ENCODE assay signal across 15 cellular contexts in genomic region chr5:61993446-61994017, GRCh38.
"Had no signal": no experiment of that assay in that cellular context is flagged by ENCODE, and none has a peak within 500 bp of the region (broad histone marks: within the 10 kb centered on the region; RNA-seq: fewer than 3 reads in every experiment).

No MANE protein-coding gene starts in this region.

- H3K27ac ChIP-seq: coronary artery, dorsolateral prefrontal cortex, gastroesophageal sphincter, neutrophil had no signal

- ATAC-seq: gastroesophageal sphincter; left lobe of liver; mucosa of descending colon; naive thymus-derived CD8-positive, alpha-beta T cell; right cardiac atrium had no signal

- H3K4me1 ChIP-seq: gastroesophageal sphincter had no signal

- H3K4me3 ChIP-seq: coronary artery, dorsolateral prefrontal cortex, gastroesophageal sphincter, mucosa of descending colon, smooth muscle cell had no signal

- H3K4me2 ChIP-seq: smooth muscle cell had no signal

- H3K27me3 ChIP-seq: gastroesophageal sphincter, neutrophil had no signal

- DNase-seq: dorsolateral prefrontal cortex; effector CD8-positive, alpha-beta T cell; glutamatergic neuron; islet precursor cell; mammary epithelial cell; mucosa of descending colon; naive thymus-derived CD8-positive, alpha-beta T cell; right cardiac atrium; stimulated activated CD4-positive, alpha-beta T cell treated with anti-CD3 and anti-CD28 coated beads, Interleukin-2, amount 100 ng/mL, for 48 hours; stimulated activated naive CD4-positive, alpha-beta T cell treated with Interleukin-2 at 50 U/mL for 16 hours had no signal

- H3K9me3 ChIP-seq: gastroesophageal sphincter, mucosa of descending colon, neutrophil had no signal

- H3K36me3 ChIP-seq: gastroesophageal sphincter, neutrophil had no signal
